Comparison of ENCODE assay signal across 19 cellular contexts in genomic region chr14:91829511-91829910, GRCh38. TPM values are rescaled to one million over a fixed set of nuclear protein-coding genes. Genes with fewer than 3 reads are reported as not detected.
A peak's percentile ranks its signal among the peaks of the same experiment; 100 is the strongest.
DNase-seq lines count a peak whose midpoint lies in the region; ATAC-seq and TF ChIP-seq lines count a peak whose summit lies in the region.
"Had no signal": no experiment of that assay in that cellular context is flagged by ENCODE, and none has a peak within 500 bp of the region (broad histone marks: within the 10 kb centered on the region; RNA-seq: fewer than 3 reads in every experiment).

No MANE protein-coding gene starts in this region.

- H3K9me3 Mint-ChIP-seq in CD4-positive, alpha-beta T cell = no peaks in the 10 kb centered on the region
- peaks cover 5% of the 10 kb centered on the region for H3K9me3 Mint-ChIP-seq in Calu3 (ENCODE audit: low read depth, unreplicated experiment)
- peaks cover 15% of the 10 kb centered on the region for H3K9me3 Mint-ChIP-seq in WTC11

- no TSS peak for BruUV-seq in Calu3 (replicated peaks; lab: Mats Ljungman, UMichigan)

- H3K36me3 Mint-ChIP-seq in CD4-positive, alpha-beta T cell (ENCODE audit: low read depth) = peaks cover 57% of the 10 kb centered on the region
- peaks cover 32% of the 10 kb centered on the region for H3K36me3 Mint-ChIP-seq in Calu3 (ENCODE audit: insufficient read depth, unreplicated experiment)
- H3K36me3 Mint-ChIP-seq in WTC11 = peaks cover 11% of the 10 kb centered on the region

- peaks cover 81% of the 10 kb centered on the region for H3K4me1 Mint-ChIP-seq in CD4-positive, alpha-beta T cell (ENCODE audit: low read depth)
- H3K4me1 Mint-ChIP-seq in Calu3 (ENCODE audit: low read depth, unreplicated experiment) = peaks cover 73% of the 10 kb centered on the region
- peaks cover 52% of the 10 kb centered on the region for H3K4me1 Mint-ChIP-seq in WTC11

- H3K4me1 ChIP-seq in mucosa of rectum (ENCODE audit: control insufficient read depth in 2 of 2, insufficient read depth in 2 of 2, low read length in 2 of 2) (peaks cover 4 to 8% of the 10 kb centered on the region in 2 donors), psoas muscle (no peaks in the 10 kb centered on the region)
- H3K4me1 ChIP-seq: gastroesophageal sphincter, left ventricle myocardium inferior, SJSA1 had no signal

- CTCF ChIA-PET in CD4-positive, alpha-beta T cell (lab: Charles Lee) = interaction anchor here (1.0 to 1.6 kb wide), 4 partner anchors 11 to 167 kb away, joined by 3 to 6 read pairs (median 4); no protein-coding TSS in a partner anchor
- CTCF ChIA-PET in Calu3 (lab: Charles Lee) (interaction anchor here (0.5 to 1.8 kb wide), 3 partner anchors 29 to 126 kb away, joined by 3 to 5 read pairs (median 4); no protein-coding TSS in a partner anchor), WTC11 (lab: Charles Lee) (no interaction called here)

- peak overlapping the region; percentile 68 for H3K27ac Mint-ChIP-seq in CD4-positive, alpha-beta T cell
- H3K27ac Mint-ChIP-seq in Calu3 (ENCODE audit: unreplicated experiment) (peak overlapping the region; percentile 79), WTC11 (peak overlapping the region; percentile 92)
- H3K27ac Mint-ChIP-seq: activated naive CD8-positive, alpha-beta T cell treated with anti-CD3 and anti-CD28 coated beads, Interleukin-2, amount 10 ng/mL, durations not matched to agents 7 days and 5 days had no signal

- no peak for DNase-seq in CD4-positive, alpha-beta T cell
- no peak for DNase-seq in Calu3
- DNase-seq in WTC11 (ENCODE audit: low spot score) = no peak
- no peak for DNase-seq in psoas muscle
- no peak for DNase-seq in NCI-H1417 (lab: John Stamatoyannopoulos, UW)
- no peak for DNase-seq in NCI-H1092 treated with DMSO at 0.1 percent for 48 hours (lab: John Stamatoyannopoulos, UW)
- DNase-seq: activated naive CD8-positive, alpha-beta T cell treated with anti-CD3 and anti-CD28 coated beads, Interleukin-2, amount 10 ng/mL, durations not matched to agents 7 days and 5 days; AML-193; GF-D8; left ventricle myocardium inferior; NCI-H2081 treated with DMSO at 0.1 percent for 48 hours; stimulated activated CD4-positive, alpha-beta T cell treated with anti-CD3 and anti-CD28 coated beads, Interleukin-4, amount 100 ng/mL, for 4 hours had no signal

- POLR2A ChIA-PET in CD4-positive, alpha-beta T cell (lab: Charles Lee) = interaction anchor here (1.1 to 1.4 kb wide), 3 partner anchors 37 to 44 kb away, joined by 4 read pairs; partner anchors contain the start of gene TC2N
- POLR2A ChIA-PET in WTC11 (lab: Charles Lee) = interaction anchor here (0.5 kb wide), 1 partner anchor 974 kb away, joined by 7 read pairs; no protein-coding TSS in a partner anchor

- no peaks in the 10 kb centered on the region for H3K27me3 ChIP-seq in CD4-positive, alpha-beta T cell (ENCODE audit: control insufficient read depth, insufficient read depth, low read length)
- H3K27me3 ChIP-seq in mucosa of rectum (ENCODE audit: control insufficient read depth in 2 of 2, insufficient read depth in 2 of 2, low read length in 2 of 2) (no peaks in the 10 kb centered on the region), psoas muscle (ENCODE audit: insufficient read depth in 3 of 3, low read length in 2 of 3) (peaks cover 0 to 4% (median 0%) of the 10 kb centered on the region in 3 donors)
- H3K27me3 ChIP-seq: SJSA1, suprapubic skin had no signal

- no peak for ATAC-seq in CD4-positive, alpha-beta T cell (ENCODE audit: poor library complexity)
- ATAC-seq in WTC11 (no peak), psoas muscle (no peak), HG02623 (IDR thresholded peaks at IDR 0.05; ENCODE audit: unreplicated experiment) (no peak)
- ATAC-seq: gastroesophageal sphincter, HCT116 had no signal

- H3K4me3 ChIP-seq in mucosa of rectum (ENCODE audit: low read length in 2 of 2) (peak overlapping the region in 1 of 2 donors; percentile 26), psoas muscle (no peak overlapping the region)
- H3K4me3 ChIP-seq: gastroesophageal sphincter, GM12878, left ventricle myocardium inferior, SJSA1, suprapubic skin had no signal

- H3K27me3 Mint-ChIP-seq in CD4-positive, alpha-beta T cell = no peaks in the 10 kb centered on the region
- H3K27me3 Mint-ChIP-seq in Calu3 (ENCODE audit: unreplicated experiment) = no peaks in the 10 kb centered on the region
- no peaks in the 10 kb centered on the region for H3K27me3 Mint-ChIP-seq in WTC11 (ENCODE audit: low read depth)

- TF ChIP-seq CTCF in CD4-positive, alpha-beta T cell (IDR thresholded peaks at IDR 0.05) = no peak
- TF ChIP-seq CTCF in Calu3 (IDR thresholded peaks at IDR 0.05; ENCODE audit: unreplicated experiment) = no peak
- no peak for TF ChIP-seq CTCF in WTC11 (IDR thresholded peaks at IDR 0.05)
- TF ChIP-seq CTCF in psoas muscle (IDR thresholded peaks at IDR 0.05) = no peak

- peak overlapping the region; percentile 16 for H3K4me3 Mint-ChIP-seq in CD4-positive, alpha-beta T cell
- H3K4me3 Mint-ChIP-seq in Calu3 (ENCODE audit: low read depth, unreplicated experiment) (peak overlapping the region; percentile 47), WTC11 (no peak overlapping the region)
- H3K4me3 Mint-ChIP-seq: activated naive CD8-positive, alpha-beta T cell treated with anti-CD3 and anti-CD28 coated beads, Interleukin-2, amount 10 ng/mL, durations not matched to agents 7 days and 5 days had no signal

- 28 to 54% (median 45%) methylated on average over 2 of the region's 2 CpGs for WGBS in psoas muscle, 3 donors

- H3K9ac ChIP-seq in mucosa of rectum (ENCODE audit: low read depth in 1 of 2, low read length in 2 of 2) = peak overlapping the region in 1 of 2 donors; percentile 14

- H3K36me3 ChIP-seq in mucosa of rectum (ENCODE audit: control insufficient read depth in 2 of 2, insufficient read depth in 2 of 2, low read length in 2 of 2) = no peaks in the 10 kb centered on the region
- no peaks in the 10 kb centered on the region for H3K36me3 ChIP-seq in psoas muscle (ENCODE audit: insufficient read depth in 1 of 2, low read depth in 1 of 2)
- H3K36me3 ChIP-seq: gastroesophageal sphincter, left ventricle myocardium inferior, SJSA1, suprapubic skin had no signal

- no peak overlapping the region for H3K27ac ChIP-seq in CD4-positive, alpha-beta T cell (ENCODE audit: low read depth, low read length)
- H3K27ac ChIP-seq in mucosa of rectum (ENCODE audit: low read depth in 2 of 2, low read length in 2 of 2) (peak overlapping the region; percentile 24 to 66), psoas muscle (no peak overlapping the region)
- H3K27ac ChIP-seq: gastroesophageal sphincter, left ventricle myocardium inferior, SJSA1, suprapubic skin had no signal

- intact Hi-C loops in CD4-positive, alpha-beta T cell (cut with DNase I, micrococcal nuclease) = no loop called here
- intact Hi-C loops in Calu3 (cut with micrococcal nuclease; ENCODE audit: unreplicated experiment) (loop anchor here (2.0 to 10.0 kb wide), 2 partner anchors 75 to 185 kb away; no protein-coding TSS in a partner anchor), psoas muscle (cut with DNase I) (no loop called here)

- no peaks in the 10 kb centered on the region for H3K9me3 ChIP-seq in CD4-positive, alpha-beta T cell (ENCODE audit: control insufficient read depth, low read length)
- H3K9me3 ChIP-seq in mucosa of rectum (ENCODE audit: control insufficient read depth in 2 of 2, low read length in 2 of 2) (no peaks in the 10 kb centered on the region), psoas muscle (peaks cover 7% of the 10 kb centered on the region)
- H3K9me3 ChIP-seq: SJSA1, suprapubic skin had no signal

TF ChIP-seq in WTC11, 78 proteins besides CTCF, POLR2A, EP300 and RAD21 (continues in another document):
- TF ChIP-seq SMAD4 (CRISPR knock-in tag; IDR thresholded peaks at IDR 0.05) = no peak
- TF ChIP-seq GTF2I (CRISPR knock-in tag; conservative IDR thresholded peaks at IDR 0.05) = no peak
- no peak for TF ChIP-seq FOXP1 (CRISPR knock-in tag; IDR thresholded peaks at IDR 0.05; ENCODE audit: borderline replicate concordance)
- TF ChIP-seq AFF4 (CRISPR knock-in tag; IDR thresholded peaks at IDR 0.05; ENCODE audit: borderline replicate concordance) = no peak
- TF ChIP-seq ZNF317 (CRISPR knock-in tag; IDR thresholded peaks at IDR 0.05; ENCODE audit: borderline replicate concordance, low read depth) = no peak
- TF ChIP-seq NR1H2 (CRISPR knock-in tag; IDR thresholded peaks at IDR 0.05) = no peak
- TF ChIP-seq TEAD1 (CRISPR knock-in tag; IDR thresholded peaks at IDR 0.05) = no peak
- no peak for TF ChIP-seq MAX (CRISPR knock-in tag; IDR thresholded peaks at IDR 0.05)

RNA-seq across cellular contexts. Expression of gene TC2N, which starts 37.8 kb away (rescaled TPM):
- total RNA-seq in CD4-positive, alpha-beta T cell = 100 to 1,000 TPM; 129 to 138 TPM
- total RNA-seq in Calu3 (2022) (82.7 and 86.6 TPM in 2 replicates), WTC11 (2021) (29.3 to 33.0 TPM (median 29.6 TPM) in 3 replicates), psoas muscle (1 to 10 TPM; 1.5 to 4.3 (median 2.9) TPM)
- 1 to 10 TPM; 1.2 to 2.3 (median 1.7) TPM for polyA plus RNA-seq in psoas muscle

Comparison
In these comparisons a context has a peak if more than half of its experiments do, and no peak if none do; other contexts are left out.
1. H3K27ac ChIP-seq: peak in mucosa of rectum (2 of 2); none in CD4-positive, alpha-beta T cell (single experiment) and psoas muscle (single experiment).
2. Peak in every context shown above with its lines, with median percentiles within 50 percentile points of each other: H3K27ac Mint-ChIP-seq.